1 cellular context compared by ENCODE assay signal in the genomic region with DNA sequence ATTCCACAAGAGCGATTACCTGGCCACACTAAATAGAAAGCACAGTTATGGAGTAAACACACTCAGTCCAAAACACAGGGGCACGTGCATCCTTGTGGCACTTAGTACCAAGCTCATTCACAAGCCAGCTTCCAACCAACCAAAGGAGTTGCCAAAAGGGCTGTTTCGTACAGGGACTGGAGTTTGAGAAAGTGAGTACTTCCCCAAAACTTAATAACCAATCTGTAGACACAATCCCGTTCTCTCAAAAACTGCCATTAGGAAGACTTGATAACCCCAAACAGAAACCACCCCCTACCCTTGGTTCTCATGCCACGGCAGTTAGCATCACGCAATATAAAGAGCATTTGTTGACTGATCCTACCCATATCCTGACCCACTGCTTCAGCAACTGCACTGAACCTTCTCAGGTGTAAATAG.
TF ChIP-seq lines count a peak whose summit lies in the region.

No MANE protein-coding gene starts in this region.

TF ChIP-seq in H1, 55 proteins besides CTCF, POLR2A, EP300 and RAD21 (continued from another document):
- no peak for TF ChIP-seq CHD7 (IDR thresholded peaks at IDR 0.05; ENCODE audit: insufficient replicate concordance, low read length)
- no peak for TF ChIP-seq BRCA1 (IDR thresholded peaks at IDR 0.05; ENCODE audit: low read depth, low read length)
- TF ChIP-seq SIN3A (conservative IDR thresholded peaks at IDR 0.05 in 1 of 2, IDR thresholded peaks at IDR 0.05 in 1 of 2; ENCODE audit: low read depth in 1 of 2, low read length in 2 of 2): no peak
- TF ChIP-seq CEBPB (IDR thresholded peaks at IDR 0.05; ENCODE audit: low read depth, low read length): no peak
- no peak for TF ChIP-seq HDAC2 (IDR thresholded peaks at IDR 0.05; ENCODE audit: borderline replicate concordance in 1 of 2, low read depth in 2 of 2, low read length in 2 of 2)
- no peak for TF ChIP-seq FOSL1 (IDR thresholded peaks at IDR 0.05; ENCODE audit: insufficient read depth, low read depth, low read length)
- TF ChIP-seq JUND (IDR thresholded peaks at IDR 0.05; ENCODE audit: low read length): no peak
- TF ChIP-seq PHF8 (conservative IDR thresholded peaks at IDR 0.05; ENCODE audit: low read depth, low read length): no peak
- no peak for TF ChIP-seq ZNF274 (IDR thresholded peaks at IDR 0.05; ENCODE audit: borderline replicate concordance, extremely low read depth, low read length)
TF ChIP-seq in H1: peak in this region for 0.
